In genomic region chr7:951881-952547, GRCh38 we compare ENCODE assay signal across 22 cellular contexts. TPM values are rescaled to one million over a fixed set of nuclear protein-coding genes. Genes with fewer than 3 reads are reported as not detected.
A peak's percentile ranks its signal among the peaks of the same experiment; 100 is the strongest.
DNase-seq lines count a peak whose midpoint lies in the region; ATAC-seq and TF ChIP-seq lines count a peak whose summit lies in the region.
"Had no signal": no experiment of that assay in that cellular context is flagged by ENCODE, and none has a peak within 500 bp of the region (broad histone marks: within the 10 kb centered on the region; RNA-seq: fewer than 3 reads in every experiment).

No MANE protein-coding gene starts in this region.

- H3K36me3 ChIP-seq in H7 (replicated peaks; ENCODE audit: control insufficient read depth, insufficient read depth, low read length), result no peaks in the 10 kb centered on the region
- H3K36me3 ChIP-seq in neutrophil, result peaks cover 20% of the 10 kb centered on the region
- no peaks in the 10 kb centered on the region for H3K36me3 ChIP-seq in gastroesophageal sphincter
- H3K36me3 ChIP-seq: tibial nerve had no signal

- H3K36me3 Mint-ChIP-seq in CD4-positive, alpha-beta T cell (ENCODE audit: low read depth), result no peaks in the 10 kb centered on the region
- peaks cover 45% of the 10 kb centered on the region for H3K36me3 Mint-ChIP-seq in dendritic cell treated with granulocyte-macrophage colony-stimulating factor and Interleukin-4, amounts not matched to agents 40 ng/mL and 50 ng/mL, for 4 days (ENCODE audit: low read depth)
- peaks cover 11% of the 10 kb centered on the region for H3K36me3 Mint-ChIP-seq in MCF 10A (ENCODE audit: insufficient read depth, unreplicated experiment)

- no peak for TF ChIP-seq EP300 in gastroesophageal sphincter (IDR thresholded peaks at IDR 0.05)

- POLR2A ChIA-PET in CD4-positive, alpha-beta T cell (lab: Charles Lee), result interaction anchor here (0.9 to 2.6 kb wide), 2 partner anchors 29 to 44 kb away, joined by 3 to 10 read pairs; no protein-coding TSS in a partner anchor
- POLR2A ChIA-PET in MCF 10A (lab: Yijun Ruan, JAX), result interaction anchor here (0.6 to 1.8 kb wide), 3 partner anchors 11 to 20 kb away, joined by 3 to 9 read pairs (median 3); no protein-coding TSS in a partner anchor

- BruUV-seq in MCF 10A (replicated peaks; lab: Mats Ljungman, UMichigan), result no TSS peak

- no CpG with 5 or more reads among the region's 21 CpGs for WGBS in gastroesophageal sphincter (ENCODE audit: low coverage in 1 of 2), 2 donors

- no peak for DNase-seq in CD4-positive, alpha-beta T cell
- DNase-seq in H7, result peak; percentile 39
- DNase-seq in MCF 10A (ENCODE audit: unreplicated experiment), result no peak
- DNase-seq in NCI-H69 (lab: John Stamatoyannopoulos, UW), result no peak
- DNase-seq: activated gamma-delta T cell; dermis blood vessel endothelial cell; head of caudate nucleus; MV-4-11; NCI-H2029; NCI-H524; stimulated activated CD4-positive, alpha-beta T cell treated with anti-CD3 and anti-CD28 coated beads, Interleukin-4, amount 100 ng/mL, for 24 hours; stimulated activated CD8-positive, alpha-beta memory T cell treated with anti-CD3 and anti-CD28 coated beads, Interleukin-4, amount 100 ng/mL, for 48 hours had no signal

- no peak for ATAC-seq in CD4-positive, alpha-beta T cell (ENCODE audit: poor library complexity)
- no peak for ATAC-seq in gastroesophageal sphincter

- H3K4me3 Mint-ChIP-seq in CD4-positive, alpha-beta T cell, result peak overlapping the region; percentile 20
- H3K4me3 Mint-ChIP-seq in dendritic cell treated with granulocyte-macrophage colony-stimulating factor and Interleukin-4, amounts not matched to agents 40 ng/mL and 50 ng/mL, for 4 days, result peak overlapping the region; percentile 78
- no peak overlapping the region for H3K4me3 Mint-ChIP-seq in MCF 10A (ENCODE audit: unreplicated experiment)

- H3K4me1 Mint-ChIP-seq in CD4-positive, alpha-beta T cell (ENCODE audit: low read depth), result no peaks in the 10 kb centered on the region
- peaks cover 76% of the 10 kb centered on the region for H3K4me1 Mint-ChIP-seq in dendritic cell treated with granulocyte-macrophage colony-stimulating factor and Interleukin-4, amounts not matched to agents 40 ng/mL and 50 ng/mL, for 4 days (ENCODE audit: low read depth)
- H3K4me1 Mint-ChIP-seq in MCF 10A (ENCODE audit: insufficient read depth, unreplicated experiment), result no peaks in the 10 kb centered on the region

- H3K9me3 Mint-ChIP-seq in CD4-positive, alpha-beta T cell, result no peaks in the 10 kb centered on the region
- no peaks in the 10 kb centered on the region for H3K9me3 Mint-ChIP-seq in dendritic cell treated with granulocyte-macrophage colony-stimulating factor and Interleukin-4, amounts not matched to agents 40 ng/mL and 50 ng/mL, for 4 days
- no peaks in the 10 kb centered on the region for H3K9me3 Mint-ChIP-seq in MCF 10A (ENCODE audit: unreplicated experiment)

- intact Hi-C loops in CD4-positive, alpha-beta T cell (cut with DNase I, micrococcal nuclease), result loop anchor here in 1 of 2 experiments (10.0 kb wide), 1 partner anchor 627 kb away; no protein-coding TSS in a partner anchor
- intact Hi-C loops in dendritic cell treated with granulocyte-macrophage colony-stimulating factor and Interleukin-4, amounts not matched to agents 40 ng/mL and 50 ng/mL, for 4 days (cut with micrococcal nuclease), result loop anchor here (2.0 kb wide), 1 partner anchor 45 kb away; no protein-coding TSS in a partner anchor
- intact Hi-C loops in MCF 10A (cut with micrococcal nuclease), result no loop called here

- no peak for TF ChIP-seq POLR2A in gastroesophageal sphincter (IDR thresholded peaks at IDR 0.05)

- no peak overlapping the region for H3K27ac ChIP-seq in CD4-positive, alpha-beta T cell (ENCODE audit: low read depth, low read length)
- peak overlapping the region; percentile 94 for H3K27ac ChIP-seq in neutrophil
- H3K27ac ChIP-seq in gastroesophageal sphincter, result peak overlapping the region in 1 of 4 donors; percentile 92
- H3K27ac ChIP-seq: SK-N-MC had no signal

- peaks cover 4% of the 10 kb centered on the region for H3K27me3 Mint-ChIP-seq in CD4-positive, alpha-beta T cell
- peaks cover 5% of the 10 kb centered on the region for H3K27me3 Mint-ChIP-seq in dendritic cell treated with granulocyte-macrophage colony-stimulating factor and Interleukin-4, amounts not matched to agents 40 ng/mL and 50 ng/mL, for 4 days
- no peaks in the 10 kb centered on the region for H3K27me3 Mint-ChIP-seq in MCF 10A (ENCODE audit: insufficient read depth, unreplicated experiment)

- CTCF ChIA-PET in CD4-positive, alpha-beta T cell (lab: Charles Lee), result no interaction called here
- CTCF ChIA-PET in MCF 10A (lab: Yijun Ruan, JAX), result interaction anchor here (0.6 to 1.5 kb wide), 6 partner anchors 15 to 185 kb away, joined by 3 to 8 read pairs (median 4); no protein-coding TSS in a partner anchor

- H3K9me3 ChIP-seq in CD4-positive, alpha-beta T cell (ENCODE audit: control insufficient read depth, low read length), result no peaks in the 10 kb centered on the region
- H3K9me3 ChIP-seq in neutrophil (no peaks in the 10 kb centered on the region), gastroesophageal sphincter (no peaks in the 10 kb centered on the region)
- H3K9me3 ChIP-seq: esophagus muscularis mucosa, tibial nerve had no signal

- H3K4me1 ChIP-seq in neutrophil (ENCODE audit: control insufficient read depth in 1 of 2, insufficient read depth in 1 of 2, low read depth in 1 of 2, low read length in 1 of 2) (peaks cover 52 to 54% of the 10 kb centered on the region in 2 experiments), gastroesophageal sphincter (peaks cover 0 to 45% (median 12%) of the 10 kb centered on the region in 3 donors)

- H3K27me3 ChIP-seq in CD4-positive, alpha-beta T cell (ENCODE audit: control insufficient read depth, insufficient read depth, low read length), result peaks cover 8% of the 10 kb centered on the region
- peaks cover 19% of the 10 kb centered on the region for H3K27me3 ChIP-seq in H7 (ENCODE audit: control insufficient read depth, insufficient read depth, low read length)
- H3K27me3 ChIP-seq in neutrophil, result no peaks in the 10 kb centered on the region
- peaks cover 18% of the 10 kb centered on the region for H3K27me3 ChIP-seq in gastroesophageal sphincter

- H3K4me3 ChIP-seq in H7 (ENCODE audit: insufficient read depth, low read depth, low read length), result no peak overlapping the region
- H3K4me3 ChIP-seq in neutrophil (ENCODE audit: low read depth in 1 of 2, low read length in 1 of 2), result peak overlapping the region; percentile 85 to 97
- no peak overlapping the region for H3K4me3 ChIP-seq in gastroesophageal sphincter
- H3K4me3 ChIP-seq: SK-N-MC had no signal

- no peak overlapping the region for H3K27ac Mint-ChIP-seq in CD4-positive, alpha-beta T cell
- peak overlapping the region; percentile 39 for H3K27ac Mint-ChIP-seq in dendritic cell treated with granulocyte-macrophage colony-stimulating factor and Interleukin-4, amounts not matched to agents 40 ng/mL and 50 ng/mL, for 4 days
- no peak overlapping the region for H3K27ac Mint-ChIP-seq in MCF 10A (ENCODE audit: low read depth, unreplicated experiment)

- TF ChIP-seq CTCF in CD4-positive, alpha-beta T cell (IDR thresholded peaks at IDR 0.05), result no peak
- no peak for TF ChIP-seq CTCF in neutrophil (IDR thresholded peaks at IDR 0.05)
- no peak for TF ChIP-seq CTCF in gastroesophageal sphincter (IDR thresholded peaks at IDR 0.05)
- TF ChIP-seq CTCF in MCF 10A (IDR thresholded peaks at IDR 0.05; ENCODE audit: unreplicated experiment), result no peak

RNA-seq across cellular contexts. Expression of gene ADAP1, which starts 2.5 kb away (rescaled TPM):
- total RNA-seq in CD4-positive, alpha-beta T cell, result 1 to 10 TPM; 6.8 to 7.2 TPM
- total RNA-seq in H7 (2014; rRNA removed; shearing (Covaris generic)), result 4.9 and 5.0 TPM in 2 replicates
- total RNA-seq in gastroesophageal sphincter, result 100 to 1,000 TPM in 1 of 4 donors, 10 to 100 TPM in 3; 44.8 to 106 (median 60.1) TPM
- 7.0 and 10.5 TPM in 2 replicates for total RNA-seq in MCF 10A (2022)

RNA-seq across cellular contexts. Expression of gene COX19, which starts 23.3 kb away (rescaled TPM):
- total RNA-seq in CD4-positive, alpha-beta T cell, result 10 to 100 TPM; 47.7 to 51.8 TPM
- total RNA-seq in H7 (2014; rRNA removed; shearing (Covaris generic)), result 8.4 and 12.9 TPM in 2 replicates
- 10 to 100 TPM in 3 of 4 donors, 1 to 10 TPM in 1; 6.0 to 16.7 (median 12.0) TPM for total RNA-seq in gastroesophageal sphincter
- 14.7 and 16.5 TPM in 2 replicates for total RNA-seq in MCF 10A (2022)

RNA-seq across cellular contexts. Expression of gene CYP2W1, which starts 31.0 kb away (rescaled TPM):
- total RNA-seq in CD4-positive, alpha-beta T cell, result not detected
- total RNA-seq in H7 (2014; rRNA removed; shearing (Covaris generic)), result not detected in 2 replicates
- not detected for total RNA-seq in gastroesophageal sphincter
- total RNA-seq in MCF 10A (2022), result not detected in 2 replicates
- total RNA-seq: dermis blood vessel endothelial cell, kidney epithelial cell, mononuclear cell, omental fat pad, skeletal muscle tissue had no signal

Comparison
In these comparisons a context has a peak if more than half of its experiments do, and no peak if none do; other contexts are left out.
1. H3K4me3 ChIP-seq: peak in neutrophil (2 of 2); none in H7 (single experiment) and gastroesophageal sphincter (0 of 2).